In the genomic region with DNA sequence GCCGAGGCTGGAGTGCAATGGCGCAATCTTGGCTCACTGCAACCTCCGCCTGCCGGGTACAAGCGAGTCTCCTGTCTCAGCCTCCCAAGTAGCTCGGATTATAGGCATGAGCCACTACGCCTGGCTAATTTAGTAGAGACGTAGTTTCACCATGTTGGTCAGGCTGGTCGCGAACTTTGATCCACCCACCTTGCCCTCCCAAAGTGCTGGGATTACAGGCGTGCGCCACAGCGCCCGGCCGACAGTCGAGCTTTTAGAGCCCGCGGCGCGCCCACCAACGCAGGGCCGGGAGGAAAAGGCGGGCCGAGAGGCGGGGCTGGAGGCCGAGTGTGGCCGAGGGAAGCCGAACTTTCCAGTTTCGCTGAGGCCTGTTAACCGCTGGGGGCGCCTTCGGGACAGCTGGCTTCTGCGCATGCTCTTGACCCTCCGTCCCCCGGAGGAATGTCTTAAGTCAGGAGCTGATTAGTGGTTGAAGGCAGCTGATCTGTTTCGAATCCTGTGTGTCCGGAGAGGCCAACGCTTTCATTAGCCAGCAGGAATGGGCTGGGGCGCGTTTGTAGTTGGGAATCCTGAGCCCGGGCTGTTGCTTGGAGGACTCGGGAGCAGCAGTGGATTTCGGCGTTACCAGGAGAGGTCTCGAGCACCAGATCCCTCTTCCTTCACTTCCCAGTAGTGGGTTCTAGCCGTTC, we compare ENCODE assay signal across 8 cellular contexts. TPM values are rescaled to one million over a fixed set of nuclear protein-coding genes. Genes with fewer than 3 reads are reported as not detected.
DNase-seq lines count a peak whose midpoint lies in the region; ATAC-seq and TF ChIP-seq lines count a peak whose summit lies in the region.

No MANE protein-coding gene starts in this region.

- no peak overlapping the region for H4K91ac ChIP-seq in neuronal stem cell (ENCODE audit: low read depth, low read length, poor library complexity)

- no peak overlapping the region for H2BK12ac ChIP-seq in neuronal stem cell (ENCODE audit: low read length)

- H3K4me1 Mint-ChIP-seq in activated naive CD4-positive, alpha-beta T cell treated with anti-CD3 and anti-CD28 coated beads for 36 hours (ENCODE audit: low read depth), result peaks cover 21% of the 10 kb centered on the region

- TF ChIP-seq CTCF in HEK293 (tag by site-specific recombination; IDR thresholded peaks at IDR 0.05) (peak; percentile 98), gastroesophageal sphincter (IDR thresholded peaks at IDR 0.05) (peak; percentile 74 to 94 (median 90))

- CTCF ChIA-PET in HEK293 (lab: Yijun Ruan, JAX), result interaction anchor here (0.5 to 2.0 kb wide), 30 partner anchors 9 to 1876 kb away, joined by 3 to 29 read pairs (median 3); a partner anchor contains a TSS
- CTCF ChIA-PET in activated naive CD4-positive, alpha-beta T cell treated with anti-CD3 and anti-CD28 coated beads for 36 hours (lab: Charles Lee), result interaction anchor here (0.6 to 2.3 kb wide), 19 partner anchors 9 to 1166 kb away, joined by 3 to 17 read pairs (median 3); a partner anchor contains a TSS

- H3K23ac ChIP-seq in neuronal stem cell (ENCODE audit: low read depth, low read length, poor library complexity), result no peak overlapping the region

- H3K4me3 ChIP-seq in HEK293 (ENCODE audit: low read depth, low read length), result peak overlapping the region; percentile 34
- H3K4me3 ChIP-seq in SJSA1, result peak overlapping the region; percentile 34
- H3K4me3 ChIP-seq in gastroesophageal sphincter, result peak overlapping the region; percentile 55 to 56
- H3K4me3 ChIP-seq in neuronal stem cell (ENCODE audit: low read length in 2 of 2), result peak overlapping the region; percentile 46 to 47
- peak overlapping the region; percentile 72 to 89 (median 78) for H3K4me3 ChIP-seq in subcutaneous abdominal adipose tissue (ENCODE audit: low read depth in 1 of 5, low read length in 5 of 5)

- H3K27ac Mint-ChIP-seq in activated naive CD4-positive, alpha-beta T cell treated with anti-CD3 and anti-CD28 coated beads for 36 hours, result peak overlapping the region; percentile 87

- H3K9me3 ChIP-seq in HEK293 (ENCODE audit: control insufficient read depth, insufficient read depth, low read depth, low read length) (no peaks in the 10 kb centered on the region), SJSA1 (replicated peaks) (no peaks in the 10 kb centered on the region), gastroesophageal sphincter (no peaks in the 10 kb centered on the region), neuronal stem cell (replicated peaks in 1 of 2; ENCODE audit: control insufficient read depth in 2 of 2, insufficient read depth in 1 of 2, low read depth in 1 of 2, low read length in 2 of 2) (peaks cover 0 to 3% of the 10 kb centered on the region in 2 donors), subcutaneous abdominal adipose tissue (ENCODE audit: control insufficient read depth in 5 of 5, low read length in 5 of 5) (no peaks in the 10 kb centered on the region)

- peak; percentile 87 for DNase-seq in GM04503 (ENCODE audit: low read depth)
- DNase-seq in MV-4-11 (lab: John Stamatoyannopoulos, UW), result peak; percentile 96
- DNase-seq in SJSA1 (ENCODE audit: low read depth in 1 of 2, low spot score in 2 of 2), result peak; percentile 96 to 97
- peak; percentile 93 for DNase-seq in activated naive CD4-positive, alpha-beta T cell treated with anti-CD3 and anti-CD28 coated beads for 36 hours
- peak; percentile 96 for DNase-seq in neuronal stem cell (ENCODE audit: low spot score)

- no peak overlapping the region for H4K8ac ChIP-seq in neuronal stem cell (ENCODE audit: low read depth, low read length)

- no peaks in the 10 kb centered on the region for H3K27me3 ChIP-seq in SJSA1 (replicated peaks)
- H3K27me3 ChIP-seq in gastroesophageal sphincter, result no peaks in the 10 kb centered on the region
- H3K27me3 ChIP-seq in neuronal stem cell (ENCODE audit: control insufficient read depth in 3 of 3, insufficient read depth in 3 of 3, low read depth in 1 of 3, low read length in 3 of 3), result peaks cover 0 to 2% (median 0%) of the 10 kb centered on the region in 3 experiments
- H3K27me3 ChIP-seq in subcutaneous abdominal adipose tissue (ENCODE audit: control insufficient read depth in 5 of 5, insufficient read depth in 4 of 5, low read length in 5 of 5), result no peaks in the 10 kb centered on the region

- H3K9ac ChIP-seq in neuronal stem cell (ENCODE audit: low read depth, low read length, poor library complexity), result no peak overlapping the region
- H3K9ac ChIP-seq in subcutaneous abdominal adipose tissue (ENCODE audit: low read length in 5 of 5), result peak overlapping the region; percentile 83 to 98 (median 96)

- H2AK5ac ChIP-seq in neuronal stem cell (ENCODE audit: low read depth, low read length), result no peak overlapping the region

- H3K4me3 Mint-ChIP-seq in activated naive CD4-positive, alpha-beta T cell treated with anti-CD3 and anti-CD28 coated beads for 36 hours, result peak overlapping the region; percentile 87

- peak overlapping the region; percentile 93 for H2AFZ ChIP-seq in neuronal stem cell (ENCODE audit: low read length)

- ATAC-seq in gastroesophageal sphincter, result peak; percentile 97

- 10% methylated on average over 2 of the region's 46 CpGs; no CpG with 5 or more reads in 1 of the 2 donors for WGBS in gastroesophageal sphincter (ENCODE audit: low coverage in 1 of 2), 2 donors
- WGBS in neuronal stem cell (ENCODE audit: extremely low coverage in 2 of 2, insufficient read length in 2 of 2, insufficient replicate concordance in 1 of 2), 2 donors, result no CpG with 5 or more reads among the region's 46 CpGs

- no peaks in the 10 kb centered on the region for H3K9me3 Mint-ChIP-seq in activated naive CD4-positive, alpha-beta T cell treated with anti-CD3 and anti-CD28 coated beads for 36 hours

- peaks cover 0 to 4% of the 10 kb centered on the region in 2 experiments; a peak in 1 of 3 replicates for H3K36me3 ChIP-seq in HEK293 (ENCODE audit: control insufficient read depth in 2 of 2, insufficient read depth in 1 of 2, low read length in 2 of 2)
- peaks cover 3% of the 10 kb centered on the region for H3K36me3 ChIP-seq in SJSA1
- peaks cover 0 to 5% of the 10 kb centered on the region in 2 donors for H3K36me3 ChIP-seq in gastroesophageal sphincter
- H3K36me3 ChIP-seq in neuronal stem cell (replicated peaks in 1 of 2; ENCODE audit: control insufficient read depth in 2 of 2, insufficient read depth in 2 of 2, low read length in 2 of 2), result peaks cover 2 to 3% of the 10 kb centered on the region in 2 donors
- H3K36me3 ChIP-seq in subcutaneous abdominal adipose tissue (ENCODE audit: control insufficient read depth in 5 of 5, insufficient read depth in 5 of 5, low read length in 5 of 5), result peaks cover 0 to 2% (median 0%) of the 10 kb centered on the region in 5 donors

- H3K27ac ChIP-seq in HEK293 (ENCODE audit: extremely low read depth, low read depth, low read length) (peak overlapping the region; percentile 42), SJSA1 (peak overlapping the region; percentile 86), gastroesophageal sphincter (peak overlapping the region; percentile 86 to 96 (median 91)), neuronal stem cell (replicated peaks; ENCODE audit: low read length) (peak overlapping the region; percentile 88), subcutaneous abdominal adipose tissue (ENCODE audit: low read depth, low read length) (peak overlapping the region; percentile 99)

- H2BK15ac ChIP-seq in neuronal stem cell (ENCODE audit: low read length), result no peak overlapping the region

- peak; percentile 45 to 70 for TF ChIP-seq POLR2A in gastroesophageal sphincter (IDR thresholded peaks at IDR 0.05)

- peak overlapping the region; percentile 59 for H3K4me2 ChIP-seq in neuronal stem cell (ENCODE audit: insufficient read depth, low read length, poor library complexity, severe bottlenecking)

- intact Hi-C loops in activated naive CD4-positive, alpha-beta T cell treated with anti-CD3 and anti-CD28 coated beads for 36 hours (cut with micrococcal nuclease), result loop anchor here (1.0 to 2.0 kb wide), 2 partner anchors 10 to 302 kb away; a partner anchor contains a TSS

- no peak overlapping the region for H2BK120ac ChIP-seq in neuronal stem cell (ENCODE audit: low read depth, low read length)

- no peaks in the 10 kb centered on the region for H3K79me1 ChIP-seq in neuronal stem cell (ENCODE audit: low read depth, low read length)

- H3K4me1 ChIP-seq in HEK293 (ENCODE audit: control insufficient read depth, insufficient read depth, low read length) (peaks cover 8% of the 10 kb centered on the region; the same call in 1 of the 2 replicates), SJSA1 (replicated peaks) (peaks cover 20% of the 10 kb centered on the region), gastroesophageal sphincter (peaks cover 0 to 54% (median 12%) of the 10 kb centered on the region in 3 donors), neuronal stem cell (ENCODE audit: control insufficient read depth in 2 of 2, insufficient read depth in 1 of 2, low read depth in 1 of 2, low read length in 2 of 2) (peaks cover 0 to 4% of the 10 kb centered on the region in 2 donors), subcutaneous abdominal adipose tissue (ENCODE audit: control insufficient read depth in 5 of 5, insufficient read depth in 5 of 5, low read length in 5 of 5) (peaks cover 2 to 23% (median 15%) of the 10 kb centered on the region in 5 donors)

- POLR2A ChIA-PET in HEK293 (lab: Yijun Ruan, JAX), result interaction anchor here (0.5 to 3.5 kb wide), 14 partner anchors 10 to 1260 kb away, joined by 3 to 107 read pairs (median 4); a partner anchor contains a TSS

- no peak overlapping the region for H2BK5ac ChIP-seq in neuronal stem cell (ENCODE audit: low read length)

- no peak overlapping the region for H3K18ac ChIP-seq in neuronal stem cell (ENCODE audit: low read length)

- H3K14ac ChIP-seq in neuronal stem cell (ENCODE audit: low read length), result no peak overlapping the region

- H3K4ac ChIP-seq in neuronal stem cell (ENCODE audit: low read length), result no peak overlapping the region

- H3K27me3 Mint-ChIP-seq in activated naive CD4-positive, alpha-beta T cell treated with anti-CD3 and anti-CD28 coated beads for 36 hours (ENCODE audit: low read depth), result no peaks in the 10 kb centered on the region

- no peak for TF ChIP-seq EP300 in gastroesophageal sphincter (IDR thresholded peaks at IDR 0.05)

- H3K36me3 Mint-ChIP-seq in activated naive CD4-positive, alpha-beta T cell treated with anti-CD3 and anti-CD28 coated beads for 36 hours (ENCODE audit: low read depth), result peaks cover 1% of the 10 kb centered on the region

TF ChIP-seq in HEK293, 187 proteins besides CTCF, POLR2A, EP300 and RAD21 (continues in another document):
- TF ChIP-seq ZBTB1 (tag by site-specific recombination; IDR thresholded peaks at IDR 0.05) (no peak), ZNF433 (tag by site-specific recombination; IDR thresholded peaks at IDR 0.05; ENCODE audit: low read depth) (no peak)

RNA-seq across cellular contexts. Expression of a gene that starts 10.0 kb away (rescaled TPM):
- total RNA-seq in SJSA1 (2014; rRNA removed; shearing (Covaris generic)), result 166 and 176 TPM in 2 replicates
- 1,000 to 10,000 TPM; 2,674 to 2,950 TPM for total RNA-seq in activated naive CD4-positive, alpha-beta T cell treated with anti-CD3 and anti-CD28 coated beads for 36 hours
- total RNA-seq in gastroesophageal sphincter, result 100 to 1,000 TPM; 337 to 657 (median 426) TPM
- polyA plus RNA-seq in neuronal stem cell (2013, experiment 1 of 2), result 3,764 TPM
- 3,897 TPM for polyA plus RNA-seq in neuronal stem cell (2013, experiment 2 of 2)

RNA-seq across cellular contexts. Expression of a gene that starts 48.5 kb away (rescaled TPM):
- 170 and 171 TPM in 2 replicates for total RNA-seq in SJSA1 (2014; rRNA removed; shearing (Covaris generic))
- 10 to 100 TPM; 68.8 to 73.1 TPM for total RNA-seq in activated naive CD4-positive, alpha-beta T cell treated with anti-CD3 and anti-CD28 coated beads for 36 hours
- total RNA-seq in gastroesophageal sphincter, result 1 to 10 TPM; 1.1 to 8.6 (median 4.7) TPM
- polyA plus RNA-seq in neuronal stem cell (2013, experiment 1 of 2), result 46.3 TPM
- polyA plus RNA-seq in neuronal stem cell (2013, experiment 2 of 2), result 44.5 TPM

Comparison
In these comparisons a context has a peak if more than half of its experiments do, and no peak if none do; other contexts are left out.
1. Peak in every context shown above with its lines: DNase-seq, ATAC-seq, H3K4me3 ChIP-seq and H3K27ac ChIP-seq.
2. H3K27ac ChIP-seq: peak in every context shown above with its lines; median percentile 99 in subcutaneous abdominal adipose tissue; 91 in gastroesophageal sphincter; 88 in neuronal stem cell; 86 in SJSA1; 42 in HEK293.
3. RNA of a gene that starts 10.0 kb away (total RNA-seq): 2,674 to 2,950 TPM in activated naive CD4-positive, alpha-beta T cell treated with anti-CD3 and anti-CD28 coated beads for 36 hours; 337 to 657 TPM in gastroesophageal sphincter and 166 to 176 TPM in SJSA1; every median in the first group is over 4 times any median in the second.
4. RNA of a gene that starts 48.5 kb away (total RNA-seq): 170 to 171 TPM in SJSA1 and 68.8 to 73.1 TPM in activated naive CD4-positive, alpha-beta T cell treated with anti-CD3 and anti-CD28 coated beads for 36 hours; 1.1 to 8.6 TPM in gastroesophageal sphincter; every median in the first group is over 4 times any median in the second.